Comparison of ENCODE assay signal across 15 cellular contexts in the genomic region with DNA sequence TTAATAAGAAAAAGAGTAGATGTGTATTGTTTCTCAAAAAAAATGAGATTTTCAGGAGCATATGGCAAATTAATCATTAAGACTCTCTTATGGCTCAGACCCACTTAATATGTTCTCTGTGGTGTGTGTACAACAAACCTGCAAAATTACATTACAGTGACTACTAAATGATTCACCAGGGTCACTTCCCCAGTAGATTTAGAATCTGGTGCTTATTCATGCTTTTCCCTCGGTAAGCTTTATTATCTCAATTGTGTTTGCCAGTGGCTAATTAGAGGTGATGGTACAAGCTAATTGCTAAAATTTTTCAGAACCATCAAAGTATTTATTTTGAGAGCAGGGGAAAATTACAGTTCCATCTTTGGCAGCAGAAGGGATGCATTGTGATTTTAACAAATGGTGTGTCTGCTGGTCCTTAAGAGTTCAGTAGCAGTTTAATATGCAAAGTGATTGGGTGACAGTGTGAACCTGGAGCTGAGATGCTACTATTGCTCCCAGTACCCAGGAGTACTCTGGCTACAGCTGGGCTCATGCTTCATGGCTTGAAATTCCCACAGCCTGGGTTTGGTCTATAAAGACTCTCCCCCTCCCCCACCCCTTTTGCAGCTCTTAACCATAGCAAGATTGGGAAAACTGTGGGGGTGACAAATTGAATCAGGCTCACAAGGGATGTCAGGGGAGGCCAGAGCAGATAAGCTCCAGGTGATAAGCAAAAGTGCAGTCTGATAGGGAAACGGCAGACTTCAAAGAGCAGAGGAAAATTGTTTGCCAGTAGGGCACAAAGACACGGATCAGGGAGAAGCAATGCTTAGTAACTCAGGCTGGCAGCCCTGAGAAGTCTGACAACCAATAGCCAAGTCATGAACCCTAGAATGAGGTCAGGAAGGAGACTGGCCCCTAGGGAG.
A peak's percentile ranks its signal among the peaks of the same experiment; 100 is the strongest.
DNase-seq lines count a peak whose midpoint lies in the region; ATAC-seq, FAIRE-seq and TF ChIP-seq lines count a peak whose summit lies in the region.
"Had no signal": no experiment of that assay in that cellular context is flagged by ENCODE, and none has a peak within 500 bp of the region (broad histone marks: within the 10 kb centered on the region; RNA-seq: fewer than 3 reads in every experiment).

No MANE protein-coding gene starts in this region.

- no peak overlapping the region for H3K27ac ChIP-seq in lower lobe of right lung
- H3K27ac ChIP-seq: esophagus squamous epithelium, VCaP had no signal

- no peaks in the 10 kb centered on the region for H3K36me3 ChIP-seq in lower lobe of right lung
- H3K36me3 ChIP-seq: esophagus squamous epithelium had no signal

- no peak overlapping the region for H3K4me3 ChIP-seq in lower lobe of right lung
- H3K4me3 ChIP-seq: esophagus squamous epithelium had no signal

- no peaks in the 10 kb centered on the region for H3K9me3 ChIP-seq in lower lobe of right lung
- H3K9me3 ChIP-seq: esophagus squamous epithelium had no signal

- TF ChIP-seq CTCF in D721Med (IDR thresholded peaks at IDR 0.05; ENCODE audit: insufficient read depth, missing control alignments) = no peak
- TF ChIP-seq CTCF in lower lobe of right lung (IDR thresholded peaks at IDR 0.05) = no peak

- no peaks in the 10 kb centered on the region for H3K4me1 ChIP-seq in lower lobe of right lung
- H3K4me1 ChIP-seq: esophagus squamous epithelium had no signal

- peaks cover 10% of the 10 kb centered on the region for H3K27me3 ChIP-seq in lower lobe of right lung (ENCODE audit: low read depth)
- H3K27me3 ChIP-seq: esophagus squamous epithelium had no signal

- peak; percentile 35 for FAIRE-seq in D721Med (lab: Jason Lieb, UNC)
- no peak for FAIRE-seq in urothelium cell line (lab: Jason Lieb, UNC)

- intact Hi-C loops in lower lobe of right lung (cut with DNase I) = no loop called here

- ATAC-seq in lower lobe of right lung = no peak
- ATAC-seq: activated T-cell treated with anti-CD3 and anti-CD28 coated beads, Interleukin-2, amount 50 U/mL, for 72 hours had no signal

- DNase-seq in D721Med (ENCODE audit: insufficient read length, low spot score) (no peak), NCI-H1417 treated with DMSO at 0.1 percent for 48 hours (lab: John Stamatoyannopoulos, UW) (peak; percentile 71), astrocyte of the hippocampus (ENCODE audit: low read depth, low spot score) (peak; percentile 31), kidney tubule cell (ENCODE audit: low spot score) (peak; percentile 79), urothelium cell line (ENCODE audit: low spot score) (no peak), dedifferentiated amniotic fluid mesenchymal stem cell (ENCODE audit: extremely low spot score) (no peak), lower lobe of right lung (no peak)
- no peak for DNase-seq in activated CD8-positive, alpha-beta memory T cell treated with anti-CD3 and anti-CD28 coated beads, Interleukin-2, amount 50 U/mL, for 4 hours
- DNase-seq: activated T-cell treated with anti-CD3 and anti-CD28 coated beads, Interleukin-2, amount 50 U/mL, for 72 hours; CD4-positive, CD25-positive, alpha-beta regulatory T cell; central memory CD4-positive, alpha-beta T cell; esophagus squamous epithelium; NCI-H2171; Right ventricle myocardium superior had no signal

Comparison
In these comparisons a context has a peak if more than half of its experiments do, and no peak if none do; other contexts are left out.
1. DNase-seq: peak in NCI-H1417 treated with DMSO at 0.1 percent for 48 hours (single experiment), astrocyte of the hippocampus (single experiment) and kidney tubule cell (single experiment); none in D721Med (single experiment), urothelium cell line (single experiment), dedifferentiated amniotic fluid mesenchymal stem cell (single experiment), lower lobe of right lung (single experiment) and activated CD8-positive, alpha-beta memory T cell treated with anti-CD3 and anti-CD28 coated beads, Interleukin-2, amount 50 U/mL, for 4 hours (single experiment).